In the genomic region with DNA sequence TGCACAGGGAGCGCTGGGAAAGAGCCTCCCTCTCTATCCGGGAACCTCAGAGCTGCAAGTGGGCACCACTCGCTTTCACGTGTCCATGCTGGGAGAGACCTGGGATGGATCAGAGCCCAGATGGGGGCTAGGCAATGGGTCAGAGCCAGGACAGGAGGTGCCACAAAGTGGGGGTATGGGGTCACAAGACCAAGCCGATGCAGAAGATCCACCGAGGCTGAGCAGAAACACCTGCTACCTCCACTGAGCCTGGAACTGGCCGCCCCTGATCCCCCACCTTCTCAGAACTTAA, we compare ENCODE assay signal across 19 cellular contexts.
"Had no signal": no experiment of that assay in that cellular context is flagged by ENCODE, and none has a peak within 500 bp of the region (broad histone marks: within the 10 kb centered on the region; RNA-seq: fewer than 3 reads in every experiment).

No MANE protein-coding gene starts in this region.

- DNase-seq: colonic mucosa; dermis blood vessel endothelial cell; dorsolateral prefrontal cortex; effector CD4-positive, alpha-beta T cell; effector memory CD4-positive, alpha-beta T cell; foreskin keratinocyte; heart left ventricle; hypothalamus; immature natural killer cell; left cardiac atrium; left lung; left ventricle myocardium superior; lower lobe of right lung; mesenchymal stem cell; midbrain had no signal

- H3K4me3 ChIP-seq: colonic mucosa, dorsolateral prefrontal cortex, esophagus muscularis mucosa, gastroesophageal sphincter, heart left ventricle, hepatocyte, left lung, lower lobe of right lung had no signal

- H3K4me1 ChIP-seq: colonic mucosa, esophagus muscularis mucosa, foreskin keratinocyte, gastroesophageal sphincter, heart left ventricle, left lung, lower lobe of right lung had no signal

- ATAC-seq: foreskin keratinocyte, gastroesophageal sphincter, heart left ventricle, left cardiac atrium, left lung, left ventricle myocardium superior, lower lobe of right lung had no signal

- H3K27ac ChIP-seq: colonic mucosa, esophagus muscularis mucosa, foreskin keratinocyte, gastroesophageal sphincter, heart left ventricle, hepatocyte, left lung, lower lobe of right lung had no signal

- H3K4me3 Mint-ChIP-seq: immature natural killer cell; naive thymus-derived CD4-positive, alpha-beta T cell had no signal

- H3K27ac Mint-ChIP-seq: immature natural killer cell had no signal

- H3K36me3 ChIP-seq: colonic mucosa, esophagus muscularis mucosa, gastroesophageal sphincter, heart left ventricle, left lung, lower lobe of right lung had no signal

- H3K9me3 Mint-ChIP-seq: immature natural killer cell had no signal

- H3K4me1 Mint-ChIP-seq: immature natural killer cell had no signal

- H3K36me3 Mint-ChIP-seq: immature natural killer cell had no signal

- H3K9me3 ChIP-seq: colonic mucosa, esophagus muscularis mucosa, gastroesophageal sphincter, heart left ventricle, left lung, lower lobe of right lung had no signal

- H3K27me3 ChIP-seq: colonic mucosa, foreskin keratinocyte had no signal
